Comparison of ENCODE assay signal across 2 cellular contexts in genomic region chr3:109125902-109126301, GRCh38.
TF ChIP-seq lines count a peak whose summit lies in the region.

No MANE protein-coding gene starts in this region.

TF ChIP-seq in K562, 482 proteins besides CTCF, POLR2A, EP300 and RAD21:
- no peak for TF ChIP-seq HLTF (IDR thresholded peaks at IDR 0.05)
- no peak for TF ChIP-seq RNF2 (IDR thresholded peaks at IDR 0.05)
- TF ChIP-seq MAFF (IDR thresholded peaks at IDR 0.05; ENCODE audit: low read length), result no peak
- TF ChIP-seq ZNF407 (IDR thresholded peaks at IDR 0.05; ENCODE audit: low read depth), result no peak
- peak; percentile 59; the same call in 1 of the 2 replicates for TF ChIP-seq NFIC (IDR thresholded peaks at IDR 0.05)
- TF ChIP-seq HNRNPH1 (optimal IDR thresholded peaks at IDR 0.05; ENCODE audit: low read depth, low read length), result no peak

TF ChIP-seq in HepG2, 621 proteins besides CTCF, POLR2A, EP300 and RAD21:
- TF ChIP-seq GLI4 (CRISPR knock-in tag; IDR thresholded peaks at IDR 0.05; ENCODE audit: borderline replicate concordance), result no peak
- peak; percentile 38; the same call in 1 of the 2 replicates for TF ChIP-seq BCL6 (CRISPR knock-in tag; IDR thresholded peaks at IDR 0.05)
- TF ChIP-seq LCORL (IDR thresholded peaks at IDR 0.05), result peak; percentile 39; the same call in 1 of the 2 replicates
- TF ChIP-seq LCORL (CRISPR knock-in tag; IDR thresholded peaks at IDR 0.05), result no peak
- TF ChIP-seq TEF (CRISPR knock-in tag; IDR thresholded peaks at IDR 0.05), result no peak
